In the genomic region with DNA sequence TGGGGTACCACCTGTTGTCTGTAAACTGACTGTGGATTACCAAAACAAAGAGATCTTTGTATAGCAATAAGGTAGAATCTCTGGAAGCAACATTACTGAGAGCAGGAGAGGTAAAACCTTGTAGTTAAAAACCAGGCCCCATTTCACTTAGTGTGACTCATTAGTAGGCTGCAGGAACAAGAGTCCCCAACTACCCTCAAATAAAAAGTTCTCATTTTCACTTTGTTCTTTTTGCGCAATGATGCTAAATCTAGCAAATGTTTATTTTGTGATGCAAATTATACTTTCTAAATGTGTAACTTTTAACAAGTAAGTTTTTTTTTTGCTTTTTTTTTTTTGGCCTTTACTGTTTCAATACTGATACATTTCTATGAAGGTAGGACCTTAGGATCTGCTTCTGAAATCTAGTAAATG, we compare ENCODE assay signal across 15 cellular contexts.
DNase-seq lines count a peak whose midpoint lies in the region; ATAC-seq, FAIRE-seq and TF ChIP-seq lines count a peak whose summit lies in the region.
"Had no signal": no experiment of that assay in that cellular context is flagged by ENCODE, and none has a peak within 500 bp of the region (broad histone marks: within the 10 kb centered on the region; RNA-seq: fewer than 3 reads in every experiment).

No MANE protein-coding gene starts in this region.

- H3K4me1 Mint-ChIP-seq in effector memory CD8-positive, alpha-beta T cell (ENCODE audit: low read depth in 2 of 2): no peaks in the 10 kb centered on the region
- H3K4me1 Mint-ChIP-seq: activated naive CD8-positive, alpha-beta T cell treated with anti-CD3 and anti-CD28 coated beads, Interleukin-2, amount 10 ng/mL, durations not matched to agents 7 days and 5 days; endodermal cell had no signal

- no TSS peak for BruUV-seq in HepG2 (replicated peaks; lab: Mats Ljungman, UMichigan)

- H3K27me3 Mint-ChIP-seq in effector memory CD8-positive, alpha-beta T cell: no peaks in the 10 kb centered on the region
- H3K27me3 Mint-ChIP-seq: activated naive CD8-positive, alpha-beta T cell treated with anti-CD3 and anti-CD28 coated beads, Interleukin-2, amount 10 ng/mL, durations not matched to agents 7 days and 5 days had no signal

- H3K9me3 ChIP-seq in HepG2 (ENCODE audit: low read length): no peaks in the 10 kb centered on the region

- H3K27ac Mint-ChIP-seq in effector memory CD8-positive, alpha-beta T cell: no peak overlapping the region
- H3K27ac Mint-ChIP-seq: activated naive CD8-positive, alpha-beta T cell treated with anti-CD3 and anti-CD28 coated beads, Interleukin-2, amount 10 ng/mL, durations not matched to agents 7 days and 5 days; endodermal cell had no signal

- H2AFZ ChIP-seq in HepG2 (ENCODE audit: low read length): no peak overlapping the region

- intact Hi-C loops in HepG2 (cut with micrococcal nuclease; ENCODE audit: unreplicated experiment): no loop called here

- H3K4me2 ChIP-seq in HepG2 (ENCODE audit: low read depth, low read length): no peak overlapping the region

- H3K4me3 ChIP-seq in NB4 (ENCODE audit: low read depth, low read length) (no peak overlapping the region), HepG2 (replicated peaks in 1 of 3; ENCODE audit: insufficient read depth in 1 of 3, low read depth in 2 of 3, low read length in 3 of 3) (no peak overlapping the region)

- no peaks in the 10 kb centered on the region for H3K4me1 ChIP-seq in HepG2 (ENCODE audit: insufficient read depth, low read length)

- no peak overlapping the region for H3K4me3 Mint-ChIP-seq in effector memory CD8-positive, alpha-beta T cell
- H3K4me3 Mint-ChIP-seq: activated naive CD8-positive, alpha-beta T cell treated with anti-CD3 and anti-CD28 coated beads, Interleukin-2, amount 10 ng/mL, durations not matched to agents 7 days and 5 days; endodermal cell had no signal

- peaks cover 45% of the 10 kb centered on the region for H3K36me3 Mint-ChIP-seq in effector memory CD8-positive, alpha-beta T cell (ENCODE audit: insufficient read depth)

- TF ChIP-seq EP300 in HepG2 (IDR thresholded peaks at IDR 0.05; ENCODE audit: low read depth in 2 of 2, low read length in 2 of 2) (no peak), HepG2 (CRISPR knock-in tag; IDR thresholded peaks at IDR 0.05; ENCODE audit: borderline replicate concordance) (no peak)

- FAIRE-seq in HepG2 (lab: Jason Lieb, UNC): no peak
- FAIRE-seq: H1, islet of Langerhans had no signal

- CTCF ChIA-PET in HepG2 (lab: Yijun Ruan, JAX; ENCODE audit: low intra/inter-chr PET ratio, low total read pairs): no interaction called here

- peak; percentile 63 for ATAC-seq in GM18508 (IDR thresholded peaks at IDR 0.05; ENCODE audit: insufficient read depth, unreplicated experiment)
- ATAC-seq in GM19467 (IDR thresholded peaks at IDR 0.05; ENCODE audit: unreplicated experiment): peak; percentile 80
- peak; percentile 96 for ATAC-seq in HG02973 (IDR thresholded peaks at IDR 0.05; ENCODE audit: unreplicated experiment)
- ATAC-seq in HepG2: no peak
- ATAC-seq in effector memory CD8-positive, alpha-beta T cell (replicated peaks): no peak

- no peak overlapping the region for H3K9ac ChIP-seq in HepG2 (ENCODE audit: insufficient read depth, low read depth, low read length)

- TF ChIP-seq CTCF in NB4 (IDR thresholded peaks at IDR 0.05; ENCODE audit: low read depth, low read length) (no peak), HepG2 (CRISPR knock-in tag; IDR thresholded peaks at IDR 0.05) (no peak)

- no peaks in the 10 kb centered on the region for H3K9me3 Mint-ChIP-seq in effector memory CD8-positive, alpha-beta T cell
- H3K9me3 Mint-ChIP-seq: activated naive CD8-positive, alpha-beta T cell treated with anti-CD3 and anti-CD28 coated beads, Interleukin-2, amount 10 ng/mL, durations not matched to agents 7 days and 5 days; endodermal cell had no signal

- peaks cover 28 to 67% of the 10 kb centered on the region in 2 experiments for H3K36me3 ChIP-seq in HepG2 (replicated peaks in 1 of 2; ENCODE audit: control insufficient read depth in 1 of 2, insufficient read depth in 2 of 2, low read length in 2 of 2)

- H3K27ac ChIP-seq in HepG2 (ENCODE audit: extremely low read length, insufficient read depth, low read length): no peak overlapping the region

- no peaks in the 10 kb centered on the region for H3K79me2 ChIP-seq in HepG2 (ENCODE audit: insufficient read depth, low read length)

- POLR2A ChIA-PET in HepG2 (lab: Yijun Ruan, JAX): no interaction called here

- TF ChIP-seq RAD21 in HepG2 (CRISPR knock-in tag; IDR thresholded peaks at IDR 0.05): no peak

- no peaks in the 10 kb centered on the region for H4K20me1 ChIP-seq in HepG2 (ENCODE audit: insufficient read depth, low read length)

- WGBS in HepG2 (ENCODE audit: low lambda C conversion rate): 100% methylated on average over 1 of the region's 1 CpG

- in situ Hi-C loops in HepG2 (cut with HindIII; ENCODE audit: extremely low pct_ligation_motif_present, low pct_unique_long_range_greater_than_20kb) (no loop called here), KBM-7 (cut with MboI; ENCODE audit: low pct_unique_long_range_greater_than_20kb, low sequenced_read_pairs) (no loop called here)

- TF ChIP-seq POLR2A in NB4 (IDR thresholded peaks at IDR 0.05; ENCODE audit: extremely low read depth, insufficient read length) (no peak), HepG2 (IDR thresholded peaks at IDR 0.05; ENCODE audit: insufficient read depth in 1 of 2, low read depth in 2 of 2, low read length in 2 of 2) (no peak)

- DNase-seq in NB4 (ENCODE audit: low read depth) (peak; percentile 12), HepG2 (ENCODE audit: low spot score) (no peak), KBM-7 (no peak)
- DNase-seq in effector memory CD8-positive, alpha-beta T cell: no peak
- DNase-seq in stimulated activated CD4-positive, alpha-beta T cell treated with anti-CD3 and anti-CD28 coated beads, Interleukin-1b, Interleukin-23, amount 100 ng/mL, for 48 hours: no peak
- DNase-seq: activated CD4-positive, alpha-beta T cell treated with anti-CD3 and anti-CD28 coated beads, Interleukin-2, amount 50 U/mL, for 4 hours; activated naive CD8-positive, alpha-beta T cell treated with anti-CD3 and anti-CD28 coated beads, Interleukin-2, amount 10 ng/mL, durations not matched to agents 7 days and 5 days; endodermal cell; NCI-H1417 treated with DMSO at 0.1 percent for 48 hours; occipital lobe had no signal

- no peaks in the 10 kb centered on the region for H3K27me3 ChIP-seq in HepG2 (ENCODE audit: control insufficient read depth in 1 of 2, insufficient read depth in 2 of 2, low read length in 2 of 2)

TF ChIP-seq in HepG2, 621 proteins besides CTCF, POLR2A, EP300 and RAD21:
- TF ChIP-seq SMAD1 (CRISPR knock-in tag; IDR thresholded peaks at IDR 0.05; ENCODE audit: borderline replicate concordance, low read depth) (no peak), PAF1 (CRISPR knock-in tag; IDR thresholded peaks at IDR 0.05) (no peak), MEF2D (CRISPR knock-in tag; IDR thresholded peaks at IDR 0.05) (no peak), FOXP1 (IDR thresholded peaks at IDR 0.05) (no peak), FOXP1 (CRISPR knock-in tag; IDR thresholded peaks at IDR 0.05) (no peak), SNAPC2 (CRISPR knock-in tag; IDR thresholded peaks at IDR 0.05) (no peak), SKI (IDR thresholded peaks at IDR 0.05; ENCODE audit: partially characterized antibody) (no peak), ARNT (IDR thresholded peaks at IDR 0.05) (no peak)

Comparison
In these comparisons a context has a peak if more than half of its experiments do, and no peak if none do; other contexts are left out.
1. ATAC-seq: peak in GM18508 (single experiment), GM19467 (single experiment) and HG02973 (single experiment); none in HepG2 (single experiment) and effector memory CD8-positive, alpha-beta T cell (single experiment).